2 cellular contexts compared by ENCODE assay signal in the genomic region with DNA sequence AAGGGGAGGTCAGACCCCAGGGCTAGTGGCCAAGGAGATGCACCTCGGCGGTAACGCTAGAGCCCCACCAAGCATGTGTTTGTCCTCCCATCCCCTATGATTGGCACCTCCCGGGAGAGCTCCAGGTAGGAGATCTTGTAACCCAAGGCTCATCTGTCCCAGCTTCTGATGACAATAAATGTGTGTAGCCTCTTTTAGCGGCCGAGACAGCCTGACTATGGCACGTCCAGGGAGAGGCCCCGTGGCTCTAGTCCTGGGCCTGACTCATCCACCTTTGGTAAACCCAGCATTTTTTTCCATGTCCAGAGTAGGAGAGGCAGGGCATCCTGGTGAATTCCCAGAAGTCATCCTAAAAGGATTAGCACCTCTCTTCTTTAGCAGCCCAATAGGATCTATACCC.
TF ChIP-seq lines count a peak whose summit lies in the region.

No MANE protein-coding gene starts in this region.

TF ChIP-seq in H1, 55 proteins besides CTCF, POLR2A, EP300 and RAD21:
- TF ChIP-seq GTF2F1 (IDR thresholded peaks at IDR 0.05; ENCODE audit: borderline replicate concordance, low read depth, low read length) (no peak), HDAC6 (IDR thresholded peaks at IDR 0.05; ENCODE audit: low read depth, low read length) (no peak), HDAC2 (IDR thresholded peaks at IDR 0.05; ENCODE audit: borderline replicate concordance in 1 of 2, low read depth in 2 of 2, low read length in 2 of 2) (no peak), KDM4A (IDR thresholded peaks at IDR 0.05; ENCODE audit: low read depth, low read length, severe bottlenecking) (no peak)

TF ChIP-seq in SK-N-SH treated with all-trans-retinoic acid at 6 μM for 48 hours, 23 proteins besides CTCF, POLR2A, EP300 and RAD21:
- TF ChIP-seq ZFP3 (CRISPR knock-in tag; IDR thresholded peaks at IDR 0.05), result no peak
- no peak for TF ChIP-seq BACH2 (CRISPR knock-in tag; IDR thresholded peaks at IDR 0.05; ENCODE audit: borderline replicate concordance)
- no peak for TF ChIP-seq ARNTL (CRISPR knock-in tag; IDR thresholded peaks at IDR 0.05; ENCODE audit: borderline replicate concordance, low read depth)
- TF ChIP-seq CSDC2 (CRISPR knock-in tag; IDR thresholded peaks at IDR 0.05), result no peak
- no peak for TF ChIP-seq ZC3H10 (CRISPR knock-in tag; IDR thresholded peaks at IDR 0.05)
- TF ChIP-seq ZNF70 (CRISPR knock-in tag; IDR thresholded peaks at IDR 0.05), result no peak
- TF ChIP-seq PPARA (CRISPR knock-in tag; IDR thresholded peaks at IDR 0.05; ENCODE audit: borderline replicate concordance), result no peak
- TF ChIP-seq, protein P1, sequence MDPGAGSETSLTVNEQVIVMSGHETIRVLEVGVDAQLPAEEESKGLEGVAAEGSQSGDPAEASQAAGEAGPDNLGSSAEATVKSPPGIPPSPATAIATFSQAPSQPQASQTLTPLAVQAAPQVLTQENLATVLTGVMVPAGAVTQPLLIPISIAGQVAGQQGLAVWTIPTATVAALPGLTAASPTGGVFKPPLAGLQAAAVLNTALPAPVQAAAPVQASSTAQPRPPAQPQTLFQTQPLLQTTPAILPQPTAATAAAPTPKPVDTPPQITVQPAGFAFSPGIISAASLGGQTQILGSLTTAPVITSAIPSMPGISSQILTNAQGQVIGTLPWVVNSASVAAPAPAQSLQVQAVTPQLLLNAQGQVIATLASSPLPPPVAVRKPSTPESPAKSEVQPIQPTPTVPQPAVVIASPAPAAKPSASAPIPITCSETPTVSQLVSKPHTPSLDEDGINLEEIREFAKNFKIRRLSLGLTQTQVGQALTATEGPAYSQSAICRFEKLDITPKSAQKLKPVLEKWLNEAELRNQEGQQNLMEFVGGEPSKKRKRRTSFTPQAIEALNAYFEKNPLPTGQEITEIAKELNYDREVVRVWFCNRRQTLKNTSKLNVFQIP (CRISPR knock-in tag; IDR thresholded peaks at IDR 0.05; ENCODE audit: borderline replicate concordance, low read depth), result no peak
- TF ChIP-seq GLIS3 (CRISPR knock-in tag; IDR thresholded peaks at IDR 0.05), result no peak
- TF ChIP-seq ISL1 (CRISPR knock-in tag; IDR thresholded peaks at IDR 0.05), result no peak
- TF ChIP-seq RARB (CRISPR knock-in tag; IDR thresholded peaks at IDR 0.05), result no peak
- TF ChIP-seq, protein P2, sequence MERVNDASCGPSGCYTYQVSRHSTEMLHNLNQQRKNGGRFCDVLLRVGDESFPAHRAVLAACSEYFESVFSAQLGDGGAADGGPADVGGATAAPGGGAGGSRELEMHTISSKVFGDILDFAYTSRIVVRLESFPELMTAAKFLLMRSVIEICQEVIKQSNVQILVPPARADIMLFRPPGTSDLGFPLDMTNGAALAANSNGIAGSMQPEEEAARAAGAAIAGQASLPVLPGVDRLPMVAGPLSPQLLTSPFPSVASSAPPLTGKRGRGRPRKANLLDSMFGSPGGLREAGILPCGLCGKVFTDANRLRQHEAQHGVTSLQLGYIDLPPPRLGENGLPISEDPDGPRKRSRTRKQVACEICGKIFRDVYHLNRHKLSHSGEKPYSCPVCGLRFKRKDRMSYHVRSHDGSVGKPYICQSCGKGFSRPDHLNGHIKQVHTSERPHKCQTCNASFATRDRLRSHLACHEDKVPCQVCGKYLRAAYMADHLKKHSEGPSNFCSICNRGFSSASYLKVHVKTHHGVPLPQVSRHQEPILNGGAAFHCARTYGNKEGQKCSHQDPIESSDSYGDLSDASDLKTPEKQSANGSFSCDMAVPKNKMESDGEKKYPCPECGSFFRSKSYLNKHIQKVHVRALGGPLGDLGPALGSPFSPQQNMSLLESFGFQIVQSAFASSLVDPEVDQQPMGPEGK (CRISPR knock-in tag; IDR thresholded peaks at IDR 0.05; ENCODE audit: borderline replicate concordance), result no peak
- TF ChIP-seq, protein P3, sequence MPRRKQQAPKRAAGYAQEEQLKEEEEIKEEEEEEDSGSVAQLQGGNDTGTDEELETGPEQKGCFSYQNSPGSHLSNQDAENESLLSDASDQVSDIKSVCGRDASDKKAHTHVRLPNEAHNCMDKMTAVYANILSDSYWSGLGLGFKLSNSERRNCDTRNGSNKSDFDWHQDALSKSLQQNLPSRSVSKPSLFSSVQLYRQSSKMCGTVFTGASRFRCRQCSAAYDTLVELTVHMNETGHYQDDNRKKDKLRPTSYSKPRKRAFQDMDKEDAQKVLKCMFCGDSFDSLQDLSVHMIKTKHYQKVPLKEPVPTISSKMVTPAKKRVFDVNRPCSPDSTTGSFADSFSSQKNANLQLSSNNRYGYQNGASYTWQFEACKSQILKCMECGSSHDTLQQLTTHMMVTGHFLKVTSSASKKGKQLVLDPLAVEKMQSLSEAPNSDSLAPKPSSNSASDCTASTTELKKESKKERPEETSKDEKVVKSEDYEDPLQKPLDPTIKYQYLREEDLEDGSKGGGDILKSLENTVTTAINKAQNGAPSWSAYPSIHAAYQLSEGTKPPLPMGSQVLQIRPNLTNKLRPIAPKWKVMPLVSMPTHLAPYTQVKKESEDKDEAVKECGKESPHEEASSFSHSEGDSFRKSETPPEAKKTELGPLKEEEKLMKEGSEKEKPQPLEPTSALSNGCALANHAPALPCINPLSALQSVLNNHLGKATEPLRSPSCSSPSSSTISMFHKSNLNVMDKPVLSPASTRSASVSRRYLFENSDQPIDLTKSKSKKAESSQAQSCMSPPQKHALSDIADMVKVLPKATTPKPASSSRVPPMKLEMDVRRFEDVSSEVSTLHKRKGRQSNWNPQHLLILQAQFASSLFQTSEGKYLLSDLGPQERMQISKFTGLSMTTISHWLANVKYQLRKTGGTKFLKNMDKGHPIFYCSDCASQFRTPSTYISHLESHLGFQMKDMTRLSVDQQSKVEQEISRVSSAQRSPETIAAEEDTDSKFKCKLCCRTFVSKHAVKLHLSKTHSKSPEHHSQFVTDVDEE (CRISPR knock-in tag; IDR thresholded peaks at IDR 0.05), result no peak
- no peak for TF ChIP-seq OSR1 (CRISPR knock-in tag; IDR thresholded peaks at IDR 0.05)
- TF ChIP-seq TOX (CRISPR knock-in tag; IDR thresholded peaks at IDR 0.05; ENCODE audit: borderline replicate concordance), result no peak
TF ChIP-seq in SK-N-SH treated with all-trans-retinoic acid at 6 μM for 48 hours: peak in this region for 0.
